1 cellular context compared by ENCODE assay signal in the genomic region with DNA sequence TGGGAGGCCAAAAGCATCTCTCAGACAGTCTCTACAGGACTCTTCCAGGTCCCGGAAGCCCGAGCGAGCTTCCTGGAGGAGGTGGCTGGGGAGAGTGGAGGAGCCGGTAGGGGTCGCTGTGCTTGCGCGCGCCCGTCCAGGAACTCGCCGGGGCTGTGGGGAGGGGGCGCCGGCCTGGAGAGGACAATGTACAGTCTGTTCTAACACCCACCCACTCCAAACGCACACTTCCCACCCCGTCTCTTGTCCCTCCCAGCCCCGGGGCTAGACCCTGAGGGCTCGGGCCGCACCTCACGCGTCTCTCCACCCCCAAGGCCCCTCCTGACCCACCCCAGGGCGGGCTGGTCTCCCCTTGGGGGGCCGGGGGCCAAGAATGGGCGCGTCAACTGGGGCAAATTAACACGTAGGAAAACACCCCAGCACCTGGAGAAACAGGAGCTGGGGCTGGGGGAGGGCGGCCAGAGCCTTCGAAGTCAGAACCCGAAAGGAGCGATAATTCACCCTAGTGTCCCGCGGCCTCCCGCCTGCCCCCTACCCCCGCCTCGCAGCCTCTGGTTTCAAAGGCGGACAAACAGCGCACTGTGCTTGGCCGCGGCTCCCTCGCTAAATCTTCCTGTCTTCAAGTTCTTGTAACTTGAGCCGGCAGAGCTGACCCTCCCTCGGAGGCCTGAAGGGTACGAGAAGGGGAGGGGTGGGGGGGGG.
TF ChIP-seq lines count a peak whose summit lies in the region.

No MANE protein-coding gene starts in this region.

TF ChIP-seq in H1, 55 proteins besides CTCF, POLR2A, EP300 and RAD21 (continued from another document):
- TF ChIP-seq, protein P1, sequence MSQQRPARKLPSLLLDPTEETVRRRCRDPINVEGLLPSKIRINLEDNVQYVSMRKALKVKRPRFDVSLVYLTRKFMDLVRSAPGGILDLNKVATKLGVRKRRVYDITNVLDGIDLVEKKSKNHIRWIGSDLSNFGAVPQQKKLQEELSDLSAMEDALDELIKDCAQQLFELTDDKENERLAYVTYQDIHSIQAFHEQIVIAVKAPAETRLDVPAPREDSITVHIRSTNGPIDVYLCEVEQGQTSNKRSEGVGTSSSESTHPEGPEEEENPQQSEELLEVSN (IDR thresholded peaks at IDR 0.05) = peak; percentile 68
- TF ChIP-seq EZH2 (IDR thresholded peaks at IDR 0.05; ENCODE audit: low read depth, low read length, severe bottlenecking) (no peak), KDM4A (IDR thresholded peaks at IDR 0.05; ENCODE audit: low read depth, low read length, severe bottlenecking) (peak; percentile 36), RBBP5 (IDR thresholded peaks at IDR 0.05; ENCODE audit: borderline replicate concordance, low read depth, low read length) (peak; percentile 65; the same call in 1 of the 2 replicates), TAF1 (IDR thresholded peaks at IDR 0.05; ENCODE audit: low read depth, low read length) (peak; percentile 55; the same call in 1 of the 2 replicates)
